Comparison of ENCODE assay signal across 8 cellular contexts in the genomic region with DNA sequence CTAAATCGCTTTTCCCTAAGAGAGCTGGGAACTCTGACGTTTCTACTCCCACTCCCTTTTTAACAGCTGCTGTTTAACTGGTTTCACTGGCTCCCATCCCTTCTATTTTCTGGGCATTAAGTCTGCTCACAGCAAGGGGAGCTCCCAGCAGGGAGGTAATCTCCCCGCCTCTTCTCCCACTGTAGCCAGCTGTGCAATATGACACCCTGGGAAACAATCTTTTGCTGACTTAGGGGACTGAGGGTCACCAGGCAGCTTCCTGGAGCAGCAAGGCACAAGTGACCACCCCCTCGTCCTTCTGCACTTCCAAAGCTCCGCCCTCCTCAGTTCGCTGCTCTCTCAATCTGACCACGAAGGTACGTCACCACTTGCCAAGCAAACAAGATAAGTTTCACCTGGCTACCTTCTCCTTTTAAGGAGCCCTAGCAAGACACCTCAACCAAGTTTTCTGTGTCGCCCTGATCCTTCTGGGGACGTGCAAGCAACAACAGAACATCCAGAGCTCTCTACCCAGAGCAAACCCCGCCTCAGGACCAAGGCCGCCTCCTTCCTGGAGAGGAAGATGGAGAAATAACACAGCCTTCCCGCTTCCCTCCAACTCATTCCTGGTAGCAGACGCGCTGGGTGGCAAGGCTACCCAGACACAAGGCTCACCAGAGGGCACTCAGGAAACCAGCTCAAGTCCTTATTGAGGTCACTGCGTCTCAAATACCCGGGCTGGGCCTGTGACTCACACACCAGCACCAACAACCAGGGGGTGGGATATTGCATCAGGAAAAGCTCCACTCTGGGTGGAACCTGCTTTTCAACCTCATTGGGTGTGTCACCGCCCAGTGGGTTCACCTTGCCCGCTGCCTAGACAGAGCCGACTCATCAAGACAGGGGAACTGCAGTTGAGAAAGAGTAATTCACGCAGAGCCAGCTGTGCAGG.
DNase-seq lines count a peak whose midpoint lies in the region; ATAC-seq lines count a peak whose summit lies in the region.

No MANE protein-coding gene starts in this region.

- ATAC-seq in HG02852 (IDR thresholded peaks at IDR 0.05; ENCODE audit: unreplicated experiment) = peak; percentile 30
- ATAC-seq in naive B cell (ENCODE audit: low read depth in 2 of 2) = no peak
- peak; percentile 78 for ATAC-seq in stimulated activated naive CD8-positive, alpha-beta T cell treated with anti-CD3 and anti-CD28 coated beads, Interleukin-15, Interleukin-2, amounts not matched to agents 100 U/mL and 50 U/mL, for 24 hours
- no peak for ATAC-seq in HG03439 (IDR thresholded peaks at IDR 0.05; ENCODE audit: unreplicated experiment)

- peak overlapping the region in 3 of 8 donors; percentile 44 to 70 (median 53) for H3K4me3 Mint-ChIP-seq in naive B cell

- no peaks in the 10 kb centered on the region for H3K27me3 Mint-ChIP-seq in naive B cell

- H3K27ac ChIP-seq in esophagus (ENCODE audit: low read depth in 2 of 2, low read length in 1 of 2) = peak overlapping the region; percentile 89 to 97

- H3K36me3 ChIP-seq in esophagus (ENCODE audit: control insufficient read depth in 2 of 2, insufficient read depth in 2 of 2, low read length in 1 of 2) = peaks cover 0 to 12% of the 10 kb centered on the region in 2 donors

- no peaks in the 10 kb centered on the region for H3K9me3 ChIP-seq in esophagus (ENCODE audit: control insufficient read depth in 2 of 2, insufficient read depth in 1 of 2, low read depth in 1 of 2, low read length in 1 of 2)

- H3K9me3 Mint-ChIP-seq in naive B cell = no peaks in the 10 kb centered on the region

- no peaks in the 10 kb centered on the region for H3K27me3 ChIP-seq in esophagus (ENCODE audit: control insufficient read depth in 1 of 2, insufficient read depth in 2 of 2, low read length in 2 of 2)

- H3K4me3 ChIP-seq in esophagus (ENCODE audit: low read depth in 1 of 2, low read length in 2 of 2) = no peak overlapping the region

- 19 to 21% methylated on average over 21 of the region's 21 CpGs for WGBS in esophagus, 2 donors

- no peaks in the 10 kb centered on the region for H3K36me3 Mint-ChIP-seq in naive B cell

- H3K27ac Mint-ChIP-seq in naive B cell = peak overlapping the region in 4 of 6 donors; percentile 45 to 91 (median 82)

- peaks cover 18 to 33% of the 10 kb centered on the region in 2 donors for H3K4me1 ChIP-seq in esophagus (ENCODE audit: control insufficient read depth in 2 of 2, insufficient read depth in 2 of 2, low read length in 1 of 2)

- peaks cover 60 to 75% (median 75%) of the 10 kb centered on the region in 3 donors for H3K4me1 Mint-ChIP-seq in naive B cell

- DNase-seq in DMS 273 (lab: John Stamatoyannopoulos, UW; ENCODE audit: unreplicated experiment) (peak; percentile 88), NCI-H82 (lab: John Stamatoyannopoulos, UW) (peak; percentile 87), activated T-cell treated with anti-CD3 and anti-CD28 coated beads for 1 hour (ENCODE audit: low read depth) (peak; percentile 29), naive B cell (no peak)
- DNase-seq in stimulated activated naive CD8-positive, alpha-beta T cell treated with anti-CD3 and anti-CD28 coated beads, Interleukin-15, Interleukin-2, amounts not matched to agents 100 U/mL and 50 U/mL, for 24 hours = peak; percentile 67

Comparison
In these comparisons a context has a peak if more than half of its experiments do, and no peak if none do; other contexts are left out.
1. ATAC-seq: peak in HG02852 (single experiment) and stimulated activated naive CD8-positive, alpha-beta T cell treated with anti-CD3 and anti-CD28 coated beads, Interleukin-15, Interleukin-2, amounts not matched to agents 100 U/mL and 50 U/mL, for 24 hours (single experiment); none in naive B cell (0 of 2) and HG03439 (single experiment).